Comparison of ENCODE assay signal across 9 cellular contexts in genomic region chr7:41886906-41887311, GRCh38.
DNase-seq lines count a peak whose midpoint lies in the region; ATAC-seq, FAIRE-seq and TF ChIP-seq lines count a peak whose summit lies in the region.
"Had no signal": no experiment of that assay in that cellular context is flagged by ENCODE, and none has a peak within 500 bp of the region (broad histone marks: within the 10 kb centered on the region; RNA-seq: fewer than 3 reads in every experiment).

No MANE protein-coding gene starts in this region.

- no peak for TF ChIP-seq POLR2A in H54 (IDR thresholded peaks at IDR 0.05; ENCODE audit: low read depth, low read length)

- no peak for FAIRE-seq in H54 (lab: Jason Lieb, UNC)

- H3K4me3 ChIP-seq in skeletal muscle satellite cell (ENCODE audit: low read length) = peak overlapping the region; percentile 49

- peaks cover 48% of the 10 kb centered on the region for H3K4me1 ChIP-seq in skeletal muscle satellite cell (ENCODE audit: control insufficient read depth, insufficient read depth, low read length)

- H3K4me2 ChIP-seq in skeletal muscle satellite cell (ENCODE audit: low read length) = peak overlapping the region; percentile 78

- peak overlapping the region; percentile 73 for H3K9ac ChIP-seq in skeletal muscle satellite cell (ENCODE audit: low read depth, low read length)

- H3K36me3 ChIP-seq in skeletal muscle satellite cell (ENCODE audit: insufficient read depth, low read length) = no peaks in the 10 kb centered on the region

- ATAC-seq in esophagus mucosa (no peak), HG03565 (IDR thresholded peaks at IDR 0.05; ENCODE audit: unreplicated experiment) (no peak), HG03520 (IDR thresholded peaks at IDR 0.05; ENCODE audit: unreplicated experiment) (no peak)
- ATAC-seq: activated T-cell treated with anti-CD3 and anti-CD28 coated beads, Interleukin-2, amount 50 U/mL, for 4 hours had no signal

- peak; percentile 89 for DNase-seq in H54 (ENCODE audit: insufficient read length, low spot score)
- DNase-seq in amniotic stem cell (lab: John Stamatoyannopoulos, UW) = peak; percentile 93
- peak; percentile 17 for DNase-seq in iPS-NIHi11 (ENCODE audit: low spot score)
- DNase-seq in NCI-H2081 treated with DMSO at 0.1 percent for 48 hours (lab: John Stamatoyannopoulos, UW) = no peak
- DNase-seq: activated T-cell treated with anti-CD3 and anti-CD28 coated beads, Interleukin-2, amount 50 U/mL, for 4 hours had no signal

- H3K27me3 ChIP-seq in skeletal muscle satellite cell (ENCODE audit: control insufficient read depth, insufficient read depth, low read length) = no peaks in the 10 kb centered on the region

- no peaks in the 10 kb centered on the region for H3K9me3 ChIP-seq in skeletal muscle satellite cell (replicated peaks; ENCODE audit: low read length)
